11 cellular contexts compared by ENCODE assay signal in genomic region chr2:20430461-20431302, GRCh38. TPM values are rescaled to one million over a fixed set of nuclear protein-coding genes. Genes with fewer than 3 reads are reported as not detected.
DNase-seq lines count a peak whose midpoint lies in the region; ATAC-seq and TF ChIP-seq lines count a peak whose summit lies in the region.
"Had no signal": no experiment of that assay in that cellular context is flagged by ENCODE, and none has a peak within 500 bp of the region (broad histone marks: within the 10 kb centered on the region; RNA-seq: fewer than 3 reads in every experiment).

No MANE protein-coding gene starts in this region.

- TF ChIP-seq RAD21 in IMR-90 (IDR thresholded peaks at IDR 0.05; ENCODE audit: low read length), result no peak

- H2AFZ ChIP-seq in IMR-90 (replicated peaks; ENCODE audit: low read length, poor library complexity), result no peak overlapping the region

- intact Hi-C loops in IMR-90 (cut with micrococcal nuclease), result no loop called here

- no peak overlapping the region for H3K9ac ChIP-seq in IMR-90 (ENCODE audit: low read depth, low read length)

- no peak overlapping the region for H3K23ac ChIP-seq in IMR-90 (ENCODE audit: low read depth, low read length)

- TF ChIP-seq POLR2A in IMR-90 (IDR thresholded peaks at IDR 0.05; ENCODE audit: low read depth, low read length) (no peak), erythroblast (IDR thresholded peaks at IDR 0.05; ENCODE audit: low read length) (peak; percentile 18), suprapubic skin (IDR thresholded peaks at IDR 0.05) (no peak)

- peaks cover 5% of the 10 kb centered on the region; the same call in 1 of the 2 replicates for H3K4me1 ChIP-seq in IMR-90 (ENCODE audit: control insufficient read depth, insufficient read depth, low read length)
- peaks cover 38% of the 10 kb centered on the region for H3K4me1 ChIP-seq in suprapubic skin

- 0 out of 3 replicates have a peak overlapping the region, but pooled peaks have one; percentile 27 for H2BK15ac ChIP-seq in IMR-90 (ENCODE audit: low read depth, low read length)

- H3K4ac ChIP-seq in IMR-90 (ENCODE audit: low read depth, low read length), result no peak overlapping the region

- H3K9me1 ChIP-seq in IMR-90 (ENCODE audit: insufficient read depth, low read length), result peaks cover 11% of the 10 kb centered on the region; the same call in 1 of the 2 replicates

- H3K27ac ChIP-seq in IMR-90 (ENCODE audit: insufficient read depth, low read length) (no peak overlapping the region), suprapubic skin (peak overlapping the region; percentile 86)
- H3K27ac ChIP-seq: cardiac muscle cell had no signal

- H3K27me3 ChIP-seq in IMR-90 (ENCODE audit: control insufficient read depth, insufficient read depth, low read length) (peaks cover 4% of the 10 kb centered on the region; the same call in 1 of the 2 replicates), suprapubic skin (no peaks in the 10 kb centered on the region)
- H3K27me3 ChIP-seq: cardiac muscle cell had no signal

- H2AK5ac ChIP-seq in IMR-90 (ENCODE audit: low read depth, low read length), result peak overlapping the region; percentile 47

- CTCF ChIA-PET in activated naive CD4-positive, alpha-beta T cell treated with anti-CD3 and anti-CD28 coated beads, Interleukin-2, amount 10 ng/mL, durations not matched to agents 7 days and 5 days (lab: Charles Lee), result interaction anchor here (0.6 to 1.2 kb wide), 2 partner anchors 10 to 104 kb away, joined by 3 read pairs; no protein-coding TSS in a partner anchor
- CTCF ChIA-PET in IMR-90 (lab: Yijun Ruan, JAX), result no interaction called here

- no peak overlapping the region for H4K91ac ChIP-seq in IMR-90 (ENCODE audit: insufficient read depth, low read depth, low read length)

- no peak overlapping the region for H2BK20ac ChIP-seq in IMR-90 (ENCODE audit: low read depth, low read length)

- H3K18ac ChIP-seq in IMR-90 (ENCODE audit: low read depth, low read length), result no peak overlapping the region

- peak; percentile 93 to 98 for ATAC-seq in activated naive CD4-positive, alpha-beta T cell treated with anti-CD3 and anti-CD28 coated beads, Interleukin-2, amount 50 U/mL, for 72 hours
- no peak for ATAC-seq in IMR-90 (ENCODE audit: low read depth)

- no peaks in the 10 kb centered on the region for H4K20me1 ChIP-seq in IMR-90 (ENCODE audit: insufficient read depth, low read length)

- H4K8ac ChIP-seq in IMR-90 (ENCODE audit: low read depth in 2 of 2, low read length in 2 of 2), result no peak overlapping the region

- H3K36me3 Mint-ChIP-seq in activated naive CD4-positive, alpha-beta T cell treated with anti-CD3 and anti-CD28 coated beads, Interleukin-2, amount 50 U/mL, for 72 hours, result no peaks in the 10 kb centered on the region
- H3K36me3 Mint-ChIP-seq in activated naive CD4-positive, alpha-beta T cell treated with anti-CD3 and anti-CD28 coated beads, Interleukin-2, amount 10 ng/mL, durations not matched to agents 7 days and 5 days, result no peaks in the 10 kb centered on the region
- peaks cover 0 to 4% (median 0%) of the 10 kb centered on the region in 3 donors for H3K36me3 Mint-ChIP-seq in immature natural killer cell
- H3K36me3 Mint-ChIP-seq: CD4-positive, CD25-positive, alpha-beta regulatory T cell had no signal

- peaks cover 20% of the 10 kb centered on the region for H3K27me3 Mint-ChIP-seq in activated naive CD4-positive, alpha-beta T cell treated with anti-CD3 and anti-CD28 coated beads, Interleukin-2, amount 10 ng/mL, durations not matched to agents 7 days and 5 days
- peaks cover 0 to 3% (median 2%) of the 10 kb centered on the region in 3 donors for H3K27me3 Mint-ChIP-seq in immature natural killer cell (ENCODE audit: low read depth in 3 of 3)

- TF ChIP-seq CTCF in IMR-90 (conservative IDR thresholded peaks at IDR 0.05; ENCODE audit: low read depth, low read length) (no peak), suprapubic skin (IDR thresholded peaks at IDR 0.05) (no peak)

- peaks cover 0 to 5% of the 10 kb centered on the region in 2 donors for H3K9me3 Mint-ChIP-seq in activated naive CD4-positive, alpha-beta T cell treated with anti-CD3 and anti-CD28 coated beads, Interleukin-2, amount 50 U/mL, for 72 hours
- no peaks in the 10 kb centered on the region for H3K9me3 Mint-ChIP-seq in activated naive CD4-positive, alpha-beta T cell treated with anti-CD3 and anti-CD28 coated beads, Interleukin-2, amount 10 ng/mL, durations not matched to agents 7 days and 5 days
- no peaks in the 10 kb centered on the region for H3K9me3 Mint-ChIP-seq in immature natural killer cell
- H3K9me3 Mint-ChIP-seq: CD4-positive, CD25-positive, alpha-beta regulatory T cell had no signal

- no peaks in the 10 kb centered on the region for H3K9me3 ChIP-seq in IMR-90 (ENCODE audit: control insufficient read depth, insufficient read depth, low read length)
- no peaks in the 10 kb centered on the region for H3K9me3 ChIP-seq in suprapubic skin

- H3K14ac ChIP-seq in IMR-90 (replicated peaks; ENCODE audit: low read depth, low read length), result 0 out of 2 replicates have a peak overlapping the region, but pooled peaks have one; percentile 5

- H2BK5ac ChIP-seq in IMR-90 (ENCODE audit: low read depth, low read length, poor library complexity, severe bottlenecking), result no peak overlapping the region

- H3K36me3 ChIP-seq in IMR-90 (ENCODE audit: control insufficient read depth, insufficient read depth, low read length) (no peaks in the 10 kb centered on the region), suprapubic skin (no peaks in the 10 kb centered on the region)
- H3K36me3 ChIP-seq: cardiac muscle cell had no signal

- no TSS peak for BruUV-seq in IMR-90 (replicated peaks; lab: Mats Ljungman, UMichigan)

- no peak overlapping the region for H3K4me2 ChIP-seq in IMR-90 (ENCODE audit: low read depth, low read length)

- in situ Hi-C loops in IMR-90 (cut with MboI; ENCODE audit: low sequenced_read_pairs), result no loop called here

- peak overlapping the region; percentile 30; the same call in 1 of the 2 replicates for H2BK120ac ChIP-seq in IMR-90 (ENCODE audit: low read depth, low read length)

- no peak for TF ChIP-seq EP300 in suprapubic skin (IDR thresholded peaks at IDR 0.05)

- H3K4me1 Mint-ChIP-seq in activated naive CD4-positive, alpha-beta T cell treated with anti-CD3 and anti-CD28 coated beads, Interleukin-2, amount 10 ng/mL, durations not matched to agents 7 days and 5 days, result peaks cover 5% of the 10 kb centered on the region
- H3K4me1 Mint-ChIP-seq in immature natural killer cell, result peaks cover 17 to 27% of the 10 kb centered on the region in 2 donors

- DNase-seq in activated naive CD4-positive, alpha-beta T cell treated with anti-CD3 and anti-CD28 coated beads, Interleukin-2, amount 50 U/mL, for 72 hours (ENCODE audit: low spot score in 2 of 2), result peak in 1 of 2 donors; percentile 29
- no peak for DNase-seq in activated naive CD4-positive, alpha-beta T cell treated with anti-CD3 and anti-CD28 coated beads, Interleukin-2, amount 10 ng/mL, durations not matched to agents 7 days and 5 days
- peak; percentile 49 for DNase-seq in IMR-90
- DNase-seq in erythroblast (lab: John Stamatoyannopoulos, UW), result peak; percentile 48
- peak; percentile 26 to 49 for DNase-seq in suprapubic skin (ENCODE audit: low spot score in 2 of 2)
- no peak for DNase-seq in immature natural killer cell
- no peak for DNase-seq in EL
- DNase-seq in anterior cingulate cortex (lab: John Stamatoyannopoulos, UW), result no peak
- DNase-seq: hippocampal formation had no signal

- H3K56ac ChIP-seq in IMR-90 (ENCODE audit: extremely low read depth, insufficient read depth, low read length), result no peak overlapping the region

- H3K4me3 Mint-ChIP-seq in activated naive CD4-positive, alpha-beta T cell treated with anti-CD3 and anti-CD28 coated beads, Interleukin-2, amount 10 ng/mL, durations not matched to agents 7 days and 5 days, result no peak overlapping the region
- H3K4me3 Mint-ChIP-seq in immature natural killer cell, result no peak overlapping the region

- H3K79me1 ChIP-seq in IMR-90 (ENCODE audit: low read depth in 1 of 2, low read length in 2 of 2), result no peaks in the 10 kb centered on the region

- H4K5ac ChIP-seq in IMR-90 (ENCODE audit: low read depth, low read length), result no peak overlapping the region

- WGBS in IMR-90 (ENCODE audit: extremely low coverage in 2 of 2, insufficient read length in 1 of 2), 2 experiments, result no CpG with 5 or more reads among the region's 7 CpGs
- 73% methylated on average over 7 of the region's 7 CpGs for WGBS in suprapubic skin

- no peak overlapping the region for H3K4me3 ChIP-seq in IMR-90 (ENCODE audit: insufficient read depth, low read depth, low read length)
- H3K4me3 ChIP-seq in suprapubic skin, result no peak overlapping the region
- H3K4me3 ChIP-seq: cardiac muscle cell had no signal

- POLR2A ChIA-PET in IMR-90 (lab: Charles Lee; ENCODE audit: unreplicated experiment), result interaction anchor here (0.5 kb wide), 1 partner anchor 98 kb away, joined by 3 read pairs; no protein-coding TSS in a partner anchor

- dilution Hi-C loops in IMR-90 (cut with HindIII; ENCODE audit: low sequenced_read_pairs, unreplicated experiment), result no loop called here

- peak overlapping the region; percentile 34 for H2AK9ac ChIP-seq in IMR-90 (replicated peaks; ENCODE audit: low read depth, low read length, poor library complexity)

- H3K27ac Mint-ChIP-seq in activated naive CD4-positive, alpha-beta T cell treated with anti-CD3 and anti-CD28 coated beads, Interleukin-2, amount 50 U/mL, for 72 hours, result no peak overlapping the region
- no peak overlapping the region for H3K27ac Mint-ChIP-seq in activated naive CD4-positive, alpha-beta T cell treated with anti-CD3 and anti-CD28 coated beads, Interleukin-2, amount 10 ng/mL, durations not matched to agents 7 days and 5 days
- no peak overlapping the region for H3K27ac Mint-ChIP-seq in immature natural killer cell
- H3K27ac Mint-ChIP-seq: CD4-positive, CD25-positive, alpha-beta regulatory T cell had no signal

TF ChIP-seq in IMR-90, 13 proteins besides CTCF, POLR2A, EP300 and RAD21:
- peak; percentile 10 for TF ChIP-seq RCOR1 (IDR thresholded peaks at IDR 0.05; ENCODE audit: insufficient replicate concordance, low read length)
- TF ChIP-seq FOS (IDR thresholded peaks at IDR 0.05; ENCODE audit: low read depth, low read length), result peak; percentile 51; the same call in 1 of the 2 replicates
- TF ChIP-seq RFX5 (IDR thresholded peaks at IDR 0.05; ENCODE audit: low read depth, low read length), result no peak

RNA-seq across cellular contexts. Expression of gene RHOB, which starts 16.2 kb away (rescaled TPM):
- total RNA-seq in activated naive CD4-positive, alpha-beta T cell treated with anti-CD3 and anti-CD28 coated beads, Interleukin-2, amount 50 U/mL, for 72 hours, result 1 to 10 TPM; 5.9 to 7.1 TPM
- total RNA-seq in IMR-90 (2012; rRNA removed), result 112 and 151 TPM in 2 replicates
- 149 and 201 TPM in 2 replicates for polyA plus RNA-seq in IMR-90 (2012; rRNA removed)
- 238 and 364 TPM in 2 replicates for polyA plus RNA-seq in IMR-90 (2012; cell fraction: cytosol; rRNA removed)
- polyA plus RNA-seq in IMR-90 (2012; cell fraction: nucleus; rRNA removed; ENCODE audit: low replicate concordance), result 195 and 365 TPM in 2 replicates
- 100 to 1,000 TPM; 404 to 719 (median 568) TPM for total RNA-seq in suprapubic skin
- 1 to 10 TPM in 2 of 3 donors, under 1 TPM in 1; 0.91 to 4.8 (median 4.4) TPM for polyA plus RNA-seq in immature natural killer cell

Comparison
In these comparisons a context has a peak if more than half of its experiments do, and no peak if none do; other contexts are left out.
1. DNase-seq: peak in IMR-90 (single experiment), erythroblast (2 of 2) and suprapubic skin (2 of 2); none in activated naive CD4-positive, alpha-beta T cell treated with anti-CD3 and anti-CD28 coated beads, Interleukin-2, amount 10 ng/mL, durations not matched to agents 7 days and 5 days (single experiment), immature natural killer cell (0 of 3), EL (single experiment) and anterior cingulate cortex (0 of 58).
2. RNA of gene RHOB, which starts 16.2 kb away (total RNA-seq): 404 to 719 TPM in suprapubic skin and 112 to 151 TPM in IMR-90; 5.9 to 7.1 TPM in activated naive CD4-positive, alpha-beta T cell treated with anti-CD3 and anti-CD28 coated beads, Interleukin-2, amount 50 U/mL, for 72 hours; every median in the first group is over 10 times any median in the second.